Comparison of ENCODE assay signal across 34 cellular contexts in the genomic region with DNA sequence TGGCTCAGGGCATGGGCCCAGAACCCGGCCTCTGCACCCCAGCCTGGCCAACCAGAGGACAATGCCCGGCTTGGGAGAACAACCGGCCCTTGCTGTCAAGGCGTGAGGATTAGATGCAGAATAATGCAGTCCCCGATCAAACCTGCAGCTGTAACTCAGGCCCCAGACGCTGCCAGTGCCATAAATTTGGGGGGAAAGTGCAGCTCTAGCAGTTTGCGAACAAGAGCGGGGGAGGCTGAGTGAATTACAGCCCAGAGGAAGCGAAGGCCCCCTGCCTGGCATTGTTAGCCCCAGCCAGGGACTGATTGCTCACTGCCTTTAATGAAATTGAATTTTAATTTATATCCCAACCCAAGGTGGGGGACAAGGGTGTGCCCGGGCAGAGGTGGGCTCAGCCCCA.
"Had no signal": no experiment of that assay in that cellular context is flagged by ENCODE, and none has a peak within 500 bp of the region (broad histone marks: within the 10 kb centered on the region; RNA-seq: fewer than 3 reads in every experiment).

No MANE protein-coding gene starts in this region.

- H3K36me3 ChIP-seq: breast epithelium, heart right ventricle, left lung, lower lobe of right lung, pancreas, prostate gland, transverse colon had no signal

- H3K27ac ChIP-seq: breast epithelium, heart right ventricle, left lung, lower lobe of right lung, pancreas, prostate gland, skin epidermis, testis, transverse colon, VCaP had no signal

- ATAC-seq: activated CD4-positive, CD25-positive, alpha-beta regulatory T cell treated with anti-CD3 and anti-CD28 coated beads, Interleukin-2, amount 50 U/mL, for 24 hours; esophagus mucosa; heart right ventricle; left lung; lower lobe of right lung; natural killer cell; pancreas; sciatic nerve; stimulated activated naive CD8-positive, alpha-beta T cell treated with anti-CD3 and anti-CD28 coated beads, Interleukin-15, Interleukin-2, amounts not matched to agents 100 U/mL and 50 U/mL, for 24 hours had no signal

- H3K4me1 ChIP-seq: breast epithelium, heart right ventricle, left lung, lower lobe of right lung, pancreas, prostate gland, testis had no signal

- FAIRE-seq: pancreas, TTC549 had no signal

- H3K27ac Mint-ChIP-seq: activated T-helper 1 cell treated with anti-CD3 and anti-CD28 coated beads, Interleukin-12 subunit alpha, Interleukin-12 subunit beta, Interleukin-2, Interleukin-4 antibody, amounts not matched to agents 30 ng/mL and 10 ng/mL and 1 ng/mL, durations not matched to agents 14 hours and 24 hours and 36 hours; dendritic cell treated with granulocyte-macrophage colony-stimulating factor and Interleukin-4, amounts not matched to agents 40 ng/mL and 50 ng/mL, for 4 days; endodermal cell; natural killer cell had no signal

- H3K27me3 ChIP-seq: breast epithelium, pancreas, testis had no signal

- H3K4me3 Mint-ChIP-seq: activated T-helper 1 cell treated with anti-CD3 and anti-CD28 coated beads, Interleukin-12 subunit alpha, Interleukin-12 subunit beta, Interleukin-2, Interleukin-4 antibody, amounts not matched to agents 30 ng/mL and 10 ng/mL and 1 ng/mL, durations not matched to agents 14 hours and 24 hours and 36 hours; dendritic cell treated with granulocyte-macrophage colony-stimulating factor and Interleukin-4, amounts not matched to agents 40 ng/mL and 50 ng/mL, for 4 days; endodermal cell; natural killer cell had no signal

- H3K4me3 ChIP-seq: breast epithelium, heart right ventricle, left lung, lower lobe of right lung, pancreas, prostate gland, skin epidermis, testis, transverse colon had no signal

- H3K36me3 Mint-ChIP-seq: natural killer cell had no signal

- DNase-seq: activated CD4-positive, alpha-beta T cell treated with anti-CD3 and anti-CD28 coated beads for 48 hours; activated CD4-positive, alpha-beta T cell treated with anti-CD3 and anti-CD28 coated beads, Interleukin-2, amount 50 U/mL, for 48 hours; activated CD8-positive, alpha-beta memory T cell treated with anti-CD3 and anti-CD28 coated beads, Interleukin-2, amount 50 U/mL, for 4 hours; activated gamma-delta T cell; activated naive CD4-positive, alpha-beta T cell treated with anti-CD3 and anti-CD28 coated beads, Interleukin-2, amount 50 U/mL, for 16 hours; activated T-cell treated with anti-CD3 and anti-CD28 coated beads, Interleukin-2, amount 50 U/mL, for 1 hour; amniotic stem cell; central memory CD4-positive, alpha-beta T cell; endodermal cell; foreskin fibroblast; heart right ventricle; kidney glomerular epithelial cell; left lung; lower lobe of right lung; mesendoderm; natural killer cell; pancreas; retina; stimulated activated CD4-positive, alpha-beta T cell treated with anti-CD3 and anti-CD28 coated beads, Interleukin-12 subunit alpha, Interleukin-12 subunit beta, amount 100 ng/mL, for 4 hours; stimulated activated CD4-positive, alpha-beta T cell treated with anti-CD3 and anti-CD28 coated beads, Interleukin-4, amount 100 ng/mL, for 1 hour; stimulated activated naive CD8-positive, alpha-beta T cell treated with anti-CD3 and anti-CD28 coated beads, Interleukin-15, Interleukin-2, amounts not matched to agents 100 U/mL and 50 U/mL, for 24 hours; T-helper 9 cell; testis; transverse colon had no signal

- H3K9me3 Mint-ChIP-seq: activated T-helper 1 cell treated with anti-CD3 and anti-CD28 coated beads, Interleukin-12 subunit alpha, Interleukin-12 subunit beta, Interleukin-2, Interleukin-4 antibody, amounts not matched to agents 30 ng/mL and 10 ng/mL and 1 ng/mL, durations not matched to agents 14 hours and 24 hours and 36 hours; dendritic cell treated with granulocyte-macrophage colony-stimulating factor and Interleukin-4, amounts not matched to agents 40 ng/mL and 50 ng/mL, for 4 days; endodermal cell; natural killer cell had no signal

- H3K9me3 ChIP-seq: breast epithelium, heart right ventricle, left lung, lower lobe of right lung, pancreas, prostate gland, testis, transverse colon had no signal
